In genomic region chr18:23977103-23977502, GRCh38 we compare ENCODE assay signal across 29 cellular contexts.
"Had no signal": no experiment of that assay in that cellular context is flagged by ENCODE, and none has a peak within 500 bp of the region (broad histone marks: within the 10 kb centered on the region; RNA-seq: fewer than 3 reads in every experiment).

No MANE protein-coding gene starts in this region.

- H3K4me3 ChIP-seq: neural progenitor cell, ovary, psoas muscle, skin epidermis, smooth muscle cell, stomach, thoracic aorta, thyroid gland, tibial nerve, upper lobe of left lung, vagina had no signal

- H3K36me3 Mint-ChIP-seq: neural progenitor cell; stimulated activated effector memory CD8-positive, alpha-beta T cell treated with anti-CD3 and anti-CD28 coated beads, Interleukin-12 subunit alpha, Interleukin-12 subunit beta, amount 100 ng/mL, for 72 hours had no signal

- DNase-seq: natural killer cell; occipital lobe; ovary; posterior cingulate gyrus; psoas muscle; right cardiac atrium; stimulated activated CD4-positive, alpha-beta T cell treated with anti-CD3 and anti-CD28 coated beads, Interleukin-15, amount 100 ng/mL, for 24 hours; stimulated activated CD4-positive, alpha-beta T cell treated with anti-CD3 and anti-CD28 coated beads, Interleukin-2, amount 100 ng/mL, for 24 hours; stimulated activated CD4-positive, alpha-beta T cell treated with anti-CD3 and anti-CD28 coated beads, Interleukin-2, amount 100 ng/mL, for 48 hours; stimulated activated CD4-positive, alpha-beta T cell treated with anti-CD3 and anti-CD28 coated beads, Interleukin-4, amount 100 ng/mL, for 24 hours; stimulated activated naive B cell treated with anti-CD40 and anti-IgM and Interleukin-4, amounts not matched to agents 10 μg/mL and 1 μg/mL and 100 μg/mL, for 72 hours; stimulated activated naive CD4-positive, alpha-beta T cell treated with Interleukin-2 at 50 U/mL for 16 hours; stomach; thyroid gland; trophoblast cell; upper lobe of left lung had no signal

- H3K4me3 Mint-ChIP-seq: natural killer cell; nephron; neural progenitor cell; stimulated activated naive B cell treated with anti-CD40 and anti-IgM and Interleukin-4, amounts not matched to agents 10 μg/mL and 1 μg/mL and 100 μg/mL, for 72 hours; stimulated activated naive CD8-positive, alpha-beta T cell treated with anti-CD3 and anti-CD28 coated beads, Interleukin-15, Interleukin-2, amounts not matched to agents 100 ng/mL and 50 ng/mL, for 24 hours had no signal

- ATAC-seq: psoas muscle; sciatic nerve; stimulated activated effector memory CD8-positive, alpha-beta T cell treated with anti-CD3 and anti-CD28 coated beads, Interleukin-12 subunit alpha, Interleukin-12 subunit beta, amount 100 ng/mL, for 72 hours; stimulated activated naive B cell treated with anti-CD40 and anti-IgM and Interleukin-4, amounts not matched to agents 10 μg/mL and 1 μg/mL and 100 μg/mL, for 72 hours had no signal

- H3K4me2 ChIP-seq: neural progenitor cell had no signal

- FAIRE-seq: urothelium cell line had no signal

- H3K9me3 ChIP-seq: ovary, psoas muscle, stomach, thoracic aorta, thyroid gland, tibial nerve, upper lobe of left lung, vagina had no signal

- H3K27me3 ChIP-seq: neural progenitor cell, ovary, stomach, thyroid gland, tibial nerve, upper lobe of left lung, vagina had no signal

- H3K27ac ChIP-seq: neural progenitor cell, ovary, parathyroid adenoma, psoas muscle, skin epidermis, stomach, thoracic aorta, thyroid gland, tibial nerve, upper lobe of left lung, vagina had no signal

- H3K27ac Mint-ChIP-seq: nephron; neural progenitor cell; progenitor cell of endocrine pancreas; stimulated activated naive B cell treated with anti-CD40 and anti-IgM and Interleukin-4, amounts not matched to agents 10 μg/mL and 1 μg/mL and 100 μg/mL, for 72 hours; stimulated activated naive CD8-positive, alpha-beta T cell treated with anti-CD3 and anti-CD28 coated beads, Interleukin-15, Interleukin-2, amounts not matched to agents 100 ng/mL and 50 ng/mL, for 24 hours had no signal

- H3K36me3 ChIP-seq: neural progenitor cell, ovary, stomach, thoracic aorta, thyroid gland, tibial nerve, upper lobe of left lung, vagina had no signal

- H3K27me3 Mint-ChIP-seq: stimulated activated naive B cell treated with anti-CD40 and anti-IgM and Interleukin-4, amounts not matched to agents 10 μg/mL and 1 μg/mL and 100 μg/mL, for 72 hours; stimulated activated naive CD8-positive, alpha-beta T cell treated with anti-CD3 and anti-CD28 coated beads, Interleukin-15, Interleukin-2, amounts not matched to agents 100 ng/mL and 50 ng/mL, for 24 hours had no signal

- H3K4me1 ChIP-seq: parathyroid adenoma, psoas muscle, upper lobe of left lung had no signal

- H3K9ac ChIP-seq: neural progenitor cell, parathyroid adenoma had no signal

- H2AFZ ChIP-seq: neural progenitor cell, parathyroid adenoma had no signal

- H3K79me2 ChIP-seq: parathyroid adenoma had no signal
